Comparison of ENCODE assay signal across 8 cellular contexts in genomic region chr16:69049603-69050002, GRCh38. TPM values are rescaled to one million over a fixed set of nuclear protein-coding genes. Genes with fewer than 3 reads are reported as not detected.
DNase-seq lines count a peak whose midpoint lies in the region; ATAC-seq, FAIRE-seq and TF ChIP-seq lines count a peak whose summit lies in the region.
"Not testable (repeated sequence)": the region's sequence is repeated elsewhere in the genome, so short reads cannot be mapped to it uniquely, and the experiment has no call there.
"Had no signal": no experiment of that assay in that cellular context is flagged by ENCODE, and none has a peak within 500 bp of the region (broad histone marks: within the 10 kb centered on the region; RNA-seq: fewer than 3 reads in every experiment).

No MANE protein-coding gene starts in this region.

- H2BK15ac ChIP-seq in mesenchymal stem cell (ENCODE audit: low read depth, poor library complexity, severe bottlenecking): not testable (repeated sequence)

- H3K27me3 ChIP-seq in RWPE2 (ENCODE audit: insufficient read depth, poor library complexity, severe bottlenecking); astrocyte (ENCODE audit: insufficient read depth, low read length); mesenchymal stem cell (ENCODE audit: control insufficient read depth in 1 of 2, insufficient read depth in 1 of 2, low read length in 2 of 2); sigmoid colon: not testable (repeated sequence)

- H3K4me3 Mint-ChIP-seq in astrocyte (ENCODE audit: unreplicated experiment); chondrocyte (ENCODE audit: unreplicated experiment): not testable (repeated sequence)

- not testable (repeated sequence) for H3K23ac ChIP-seq in mesenchymal stem cell (ENCODE audit: low read length in 2 of 2)

- not testable (repeated sequence) for H3K18ac ChIP-seq in mesenchymal stem cell (ENCODE audit: low read depth in 1 of 2, low read length in 2 of 2)

- DNase-seq in A549 (ENCODE audit: low read depth in 1 of 2, low spot score in 1 of 2); RWPE2 (ENCODE audit: low spot score); astrocyte (ENCODE audit: low read depth); chondrocyte (ENCODE audit: low spot score); mesenchymal stem cell: not testable (repeated sequence)
- DNase-seq in sigmoid colon: peak; percentile 4

- H3K9ac ChIP-seq in astrocyte (ENCODE audit: low read length); mesenchymal stem cell (ENCODE audit: low read length): not testable (repeated sequence)

- not testable (repeated sequence) for TF ChIP-seq CTCF in A549 (IDR thresholded peaks at IDR 0.05); HEK293 (tag by site-specific recombination; IDR thresholded peaks at IDR 0.05); RWPE2 (IDR thresholded peaks at IDR 0.05; ENCODE audit: poor library complexity, severe bottlenecking); astrocyte (IDR thresholded peaks at IDR 0.05; ENCODE audit: insufficient read depth, low read depth, low read length); chondrocyte (IDR thresholded peaks at IDR 0.05); sigmoid colon (IDR thresholded peaks at IDR 0.05)

- not testable (repeated sequence) for H2BK120ac ChIP-seq in mesenchymal stem cell (ENCODE audit: low read depth, low read length)

- H3K4me3 ChIP-seq in A549; HEK293 (ENCODE audit: low read depth, low read length); RWPE2 (ENCODE audit: severe bottlenecking); astrocyte (ENCODE audit: insufficient read depth, low read depth, low read length); mesenchymal stem cell (ENCODE audit: insufficient read depth in 1 of 2, low read depth in 1 of 2, low read length in 2 of 2); sigmoid colon: not testable (repeated sequence)

- H3K4me1 ChIP-seq in A549 (peaks cover 39% of the 10 kb centered on the region), RWPE2 (ENCODE audit: insufficient read depth, poor library complexity, severe bottlenecking) (peaks cover 21% of the 10 kb centered on the region), astrocyte (ENCODE audit: insufficient read depth, low read length) (peaks cover 14% of the 10 kb centered on the region)
- H3K4me1 ChIP-seq in HEK293 (ENCODE audit: control insufficient read depth, insufficient read depth, low read length); mesenchymal stem cell (ENCODE audit: control insufficient read depth, insufficient read depth, low read depth, low read length); sigmoid colon: not testable (repeated sequence)

- H3K27ac ChIP-seq in A549 (peak overlapping the region; percentile 75 to 85; a peak in 5 of 6 replicates), RWPE2 (ENCODE audit: poor library complexity, severe bottlenecking) (peak overlapping the region; percentile 32), astrocyte (ENCODE audit: low read depth, low read length) (peak overlapping the region; percentile 71), mesenchymal stem cell (ENCODE audit: low read length, poor library complexity, severe bottlenecking) (peak overlapping the region; percentile 75)
- H3K27ac ChIP-seq in HEK293 (ENCODE audit: extremely low read depth, low read depth, low read length); sigmoid colon: not testable (repeated sequence)

- TF ChIP-seq EP300 in A549 (IDR thresholded peaks at IDR 0.05); sigmoid colon (IDR thresholded peaks at IDR 0.05): not testable (repeated sequence)

- H3K27me3 Mint-ChIP-seq in astrocyte (ENCODE audit: low read depth, unreplicated experiment); chondrocyte (ENCODE audit: low read depth): not testable (repeated sequence)

- WGBS in A549 (ENCODE audit: missing lambda C conversion rate): 88% methylated on average over 3 of the region's 3 CpGs
- WGBS in mesenchymal stem cell: 100% methylated on average over 1 of the region's 3 CpGs
- WGBS in sigmoid colon, 2 donors: 89 to 92% methylated on average over 3 of the region's 3 CpGs

- ATAC-seq in A549; RWPE2 (ENCODE audit: low read depth): not testable (repeated sequence)

- POLR2A ChIA-PET in A549 (lab: Yijun Ruan, JAX); HEK293 (lab: Yijun Ruan, JAX): not testable (repeated sequence)

- H4K8ac ChIP-seq in mesenchymal stem cell (ENCODE audit: low read length): not testable (repeated sequence)

- not testable (repeated sequence) for H3K79me2 ChIP-seq in astrocyte (ENCODE audit: insufficient read depth, low read length)

- H2AK5ac ChIP-seq in mesenchymal stem cell (ENCODE audit: low read length, severe bottlenecking): not testable (repeated sequence)

- not testable (repeated sequence) for H3K9me3 ChIP-seq in A549; HEK293 (ENCODE audit: control insufficient read depth, insufficient read depth, low read depth, low read length); RWPE2 (ENCODE audit: severe bottlenecking); astrocyte (ENCODE audit: insufficient read depth, low read depth, low read length); mesenchymal stem cell (ENCODE audit: control insufficient read depth, low read length); sigmoid colon

- not testable (repeated sequence) for TF ChIP-seq RAD21 in A549 (conservative IDR thresholded peaks at IDR 0.05 in 1 of 2, IDR thresholded peaks at IDR 0.05 in 1 of 2)

- H2BK12ac ChIP-seq in mesenchymal stem cell (ENCODE audit: low read length in 2 of 2): not testable (repeated sequence)

- H3K4me1 Mint-ChIP-seq in astrocyte (ENCODE audit: low read depth, unreplicated experiment) (peaks cover 14% of the 10 kb centered on the region), chondrocyte (ENCODE audit: low read depth) (peaks cover 21% of the 10 kb centered on the region)

- FAIRE-seq in A549 (lab: Jason Lieb, UNC); astrocyte (lab: Jason Lieb, UNC): not testable (repeated sequence)

- not testable (repeated sequence) for H3K4ac ChIP-seq in mesenchymal stem cell (ENCODE audit: low read depth in 1 of 2, low read length in 2 of 2)

- not testable (repeated sequence) for H3K36me3 ChIP-seq in HEK293 (ENCODE audit: control insufficient read depth in 2 of 2, insufficient read depth in 1 of 2, low read length in 2 of 2); RWPE2 (ENCODE audit: low read depth); astrocyte (ENCODE audit: insufficient read depth, low read length); mesenchymal stem cell (ENCODE audit: control insufficient read depth in 1 of 2, insufficient read depth in 2 of 2, low read depth in 1 of 2, low read length in 2 of 2); sigmoid colon

- peak overlapping the region; percentile 61; the same call in 2 of the 3 replicates for H3K4me2 ChIP-seq in A549
- not testable (repeated sequence) for H3K4me2 ChIP-seq in astrocyte (ENCODE audit: low read length); mesenchymal stem cell (ENCODE audit: low read length, poor library complexity, severe bottlenecking)

- H3K79me1 ChIP-seq in mesenchymal stem cell (replicated peaks; ENCODE audit: low read length, poor library complexity, severe bottlenecking): not testable (repeated sequence)

- not testable (repeated sequence) for H4K20me1 ChIP-seq in astrocyte (ENCODE audit: insufficient read depth, low read length)

- H3K36me3 Mint-ChIP-seq in astrocyte (ENCODE audit: low read depth, unreplicated experiment); chondrocyte (ENCODE audit: low read depth): not testable (repeated sequence)

- CTCF ChIA-PET in A549 (lab: Yijun Ruan, JAX): interaction anchor here (0.6 to 2.6 kb wide), 3 partner anchors 16 to 77 kb away, joined by 3 to 13 read pairs (median 8); no protein-coding TSS in a partner anchor
- CTCF ChIA-PET in HEK293 (lab: Yijun Ruan, JAX): not testable (repeated sequence)

- intact Hi-C loops in sigmoid colon (cut with DNase I): not testable (repeated sequence)

- H3K27ac Mint-ChIP-seq in astrocyte (ENCODE audit: unreplicated experiment) (peak overlapping the region; percentile 91), chondrocyte (ENCODE audit: unreplicated experiment) (peak overlapping the region; percentile 91)

- H3K14ac ChIP-seq in mesenchymal stem cell (ENCODE audit: low read length in 2 of 2): not testable (repeated sequence)

- not testable (repeated sequence) for H2BK5ac ChIP-seq in mesenchymal stem cell (ENCODE audit: low read depth, low read length, poor library complexity, severe bottlenecking)

- not testable (repeated sequence) for H3K9me3 Mint-ChIP-seq in astrocyte (ENCODE audit: unreplicated experiment); chondrocyte (ENCODE audit: low read depth)

- not testable (repeated sequence) for H2AFZ ChIP-seq in astrocyte (ENCODE audit: low read depth, low read length); mesenchymal stem cell (ENCODE audit: low read depth, low read length)

- not testable (repeated sequence) for H4K91ac ChIP-seq in mesenchymal stem cell (ENCODE audit: low read length)

- not testable (repeated sequence) for TF ChIP-seq POLR2A in A549 (IDR thresholded peaks at IDR 0.05; ENCODE audit: low read length); sigmoid colon (IDR thresholded peaks at IDR 0.05)

TF ChIP-seq in HEK293, 187 proteins besides CTCF, POLR2A, EP300 and RAD21:
- peak; percentile 47; the same call in 1 of the 2 replicates for TF ChIP-seq ZNF121 (tag by site-specific recombination; IDR thresholded peaks at IDR 0.05)

RNA-seq across cellular contexts. Expression of gene HAS3, which starts 55.9 kb away (rescaled TPM):
- polyA plus RNA-seq in A549 (2011; rRNA removed) (9.1 and 11.1 TPM in 2 replicates), A549 (2017; fragmentation: RNase III; extraction: RNeasy Plus Mini Kit Qiagen cat#74134 plus additional on column Dnase treatment) (12.4 to 18.6 TPM (median 14.1 TPM) in 3 replicates), sigmoid colon (1 to 10 TPM in 2 of 3 donors, under 1 TPM in 1; 0.60 to 5.8 (median 5.0) TPM)
- polyA plus RNA-seq in A549 (2012; cell fraction: cytosol; rRNA removed): 23.0 and 37.0 TPM in 2 replicates
- polyA plus RNA-seq in A549 (2012; cell fraction: nucleus; rRNA removed): 51.5 and 90.9 TPM in 2 replicates
- polyA minus RNA-seq in A549 (2011; rRNA and poly(A)+ RNA removed): 16.0 and 17.6 TPM in 2 replicates
- total RNA-seq in astrocyte (1.7 and 2.0 TPM in 2 replicates), chondrocyte (0.92 to 1.5 TPM (median 1.4 TPM) in 3 replicates), sigmoid colon (under 1 TPM; 0.36 to 0.95 (median 0.74) TPM)
- 0.06 TPM for polyA plus RNA-seq in mesenchymal stem cell (2013, experiment 1 of 2)
- 0.10 TPM for polyA plus RNA-seq in mesenchymal stem cell (2013, experiment 2 of 2)
- total RNA-seq: H4 had no signal
